1 cellular context compared by ENCODE assay signal in the genomic region with DNA sequence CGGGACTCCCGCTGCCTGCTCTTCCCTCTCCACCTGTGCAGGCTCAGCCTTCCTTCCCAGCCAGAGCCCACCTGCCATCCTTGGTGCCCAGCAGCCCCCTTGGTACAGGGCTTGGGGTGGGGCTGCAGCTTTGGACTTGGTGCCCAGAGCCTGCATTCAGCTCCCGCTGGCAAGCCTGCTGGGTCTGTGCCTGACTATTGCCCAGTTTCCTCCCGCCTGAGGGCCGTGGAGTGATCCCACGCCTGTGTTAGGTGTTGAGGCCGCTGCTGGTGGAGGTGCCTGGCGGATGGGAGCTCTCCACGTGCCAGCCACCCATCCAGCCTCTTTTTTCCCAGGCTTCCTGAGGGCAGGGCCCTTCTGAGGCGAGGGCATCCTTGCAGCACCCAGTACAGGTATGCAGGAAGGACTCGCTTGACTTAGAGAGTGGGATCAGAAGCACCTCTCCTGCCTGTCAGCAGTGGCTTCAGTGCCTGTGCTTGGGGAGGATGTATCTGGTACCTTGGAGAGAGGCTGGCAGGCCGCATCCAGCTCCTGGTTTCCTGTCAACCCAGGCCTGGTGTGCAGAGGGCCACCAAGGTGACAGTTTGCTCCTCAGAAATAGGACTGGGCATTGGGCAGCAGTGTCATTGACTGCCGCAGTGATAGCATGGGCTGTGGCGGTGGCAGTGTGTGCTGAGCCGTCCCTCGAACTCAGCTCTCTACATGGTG.
A peak's percentile ranks its signal among the peaks of the same experiment; 100 is the strongest.
TF ChIP-seq lines count a peak whose summit lies in the region.

No MANE protein-coding gene starts in this region.

TF ChIP-seq in HepG2, 621 proteins besides CTCF, POLR2A, EP300 and RAD21 (continued from another document):
- TF ChIP-seq, protein P1, sequence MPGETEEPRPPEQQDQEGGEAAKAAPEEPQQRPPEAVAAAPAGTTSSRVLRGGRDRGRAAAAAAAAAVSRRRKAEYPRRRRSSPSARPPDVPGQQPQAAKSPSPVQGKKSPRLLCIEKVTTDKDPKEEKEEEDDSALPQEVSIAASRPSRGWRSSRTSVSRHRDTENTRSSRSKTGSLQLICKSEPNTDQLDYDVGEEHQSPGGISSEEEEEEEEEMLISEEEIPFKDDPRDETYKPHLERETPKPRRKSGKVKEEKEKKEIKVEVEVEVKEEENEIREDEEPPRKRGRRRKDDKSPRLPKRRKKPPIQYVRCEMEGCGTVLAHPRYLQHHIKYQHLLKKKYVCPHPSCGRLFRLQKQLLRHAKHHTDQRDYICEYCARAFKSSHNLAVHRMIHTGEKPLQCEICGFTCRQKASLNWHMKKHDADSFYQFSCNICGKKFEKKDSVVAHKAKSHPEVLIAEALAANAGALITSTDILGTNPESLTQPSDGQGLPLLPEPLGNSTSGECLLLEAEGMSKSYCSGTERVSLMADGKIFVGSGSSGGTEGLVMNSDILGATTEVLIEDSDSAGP (CRISPR knock-in tag; IDR thresholded peaks at IDR 0.05; ENCODE audit: borderline replicate concordance), result 0 out of 2 replicates have a peak, but pooled peaks have one; percentile 16
- TF ChIP-seq ZNF772 (CRISPR knock-in tag; IDR thresholded peaks at IDR 0.05) (0 out of 2 replicates have a peak, but pooled peaks have one; percentile 2), ZNF563 (CRISPR knock-in tag; IDR thresholded peaks at IDR 0.05) (0 out of 2 replicates have a peak, but pooled peaks have one; percentile 3), ZNF317 (CRISPR knock-in tag; IDR thresholded peaks at IDR 0.05) (no peak), ZFP90 (CRISPR knock-in tag; IDR thresholded peaks at IDR 0.05; ENCODE audit: borderline replicate concordance) (0 out of 2 replicates have a peak, but pooled peaks have one; percentile 48), ZNF292 (CRISPR knock-in tag; IDR thresholded peaks at IDR 0.05; ENCODE audit: borderline replicate concordance, low read depth) (0 out of 2 replicates have a peak, but pooled peaks have one; percentile 6), HNRNPL (IDR thresholded peaks at IDR 0.05; ENCODE audit: low read depth, low read length) (0 out of 2 replicates have a peak, but pooled peaks have one; percentile 65), KDM3A (CRISPR knock-in tag; IDR thresholded peaks at IDR 0.05; ENCODE audit: low read depth) (no peak), PHF20 (CRISPR knock-in tag; IDR thresholded peaks at IDR 0.05) (no peak), TMF1 (CRISPR knock-in tag; IDR thresholded peaks at IDR 0.05; ENCODE audit: low read depth) (0 out of 2 replicates have a peak, but pooled peaks have one; percentile 29), SP5 (CRISPR knock-in tag; IDR thresholded peaks at IDR 0.05; ENCODE audit: borderline replicate concordance, low read depth) (0 out of 2 replicates have a peak, but pooled peaks have one; percentile 5)
- TF ChIP-seq, protein P2, sequence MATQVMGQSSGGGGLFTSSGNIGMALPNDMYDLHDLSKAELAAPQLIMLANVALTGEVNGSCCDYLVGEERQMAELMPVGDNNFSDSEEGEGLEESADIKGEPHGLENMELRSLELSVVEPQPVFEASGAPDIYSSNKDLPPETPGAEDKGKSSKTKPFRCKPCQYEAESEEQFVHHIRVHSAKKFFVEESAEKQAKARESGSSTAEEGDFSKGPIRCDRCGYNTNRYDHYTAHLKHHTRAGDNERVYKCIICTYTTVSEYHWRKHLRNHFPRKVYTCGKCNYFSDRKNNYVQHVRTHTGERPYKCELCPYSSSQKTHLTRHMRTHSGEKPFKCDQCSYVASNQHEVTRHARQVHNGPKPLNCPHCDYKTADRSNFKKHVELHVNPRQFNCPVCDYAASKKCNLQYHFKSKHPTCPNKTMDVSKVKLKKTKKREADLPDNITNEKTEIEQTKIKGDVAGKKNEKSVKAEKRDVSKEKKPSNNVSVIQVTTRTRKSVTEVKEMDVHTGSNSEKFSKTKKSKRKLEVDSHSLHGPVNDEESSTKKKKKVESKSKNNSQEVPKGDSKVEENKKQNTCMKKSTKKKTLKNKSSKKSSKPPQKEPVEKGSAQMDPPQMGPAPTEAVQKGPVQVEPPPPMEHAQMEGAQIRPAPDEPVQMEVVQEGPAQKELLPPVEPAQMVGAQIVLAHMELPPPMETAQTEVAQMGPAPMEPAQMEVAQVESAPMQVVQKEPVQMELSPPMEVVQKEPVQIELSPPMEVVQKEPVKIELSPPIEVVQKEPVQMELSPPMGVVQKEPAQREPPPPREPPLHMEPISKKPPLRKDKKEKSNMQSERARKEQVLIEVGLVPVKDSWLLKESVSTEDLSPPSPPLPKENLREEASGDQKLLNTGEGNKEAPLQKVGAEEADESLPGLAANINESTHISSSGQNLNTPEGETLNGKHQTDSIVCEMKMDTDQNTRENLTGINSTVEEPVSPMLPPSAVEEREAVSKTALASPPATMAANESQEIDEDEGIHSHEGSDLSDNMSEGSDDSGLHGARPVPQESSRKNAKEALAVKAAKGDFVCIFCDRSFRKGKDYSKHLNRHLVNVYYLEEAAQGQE (IDR thresholded peaks at IDR 0.05; ENCODE audit: borderline replicate concordance in 1 of 2, low read depth in 1 of 2, low read length in 2 of 2), result peak in 1 of 2 experiments; percentile 82; a peak in 2 of 4 replicates
TF ChIP-seq in HepG2: peak in this region for 21.
